Comparison of ENCODE assay signal across 19 cellular contexts in genomic region chr4:142701017-142701416, GRCh38.
A peak's percentile ranks its signal among the peaks of the same experiment; 100 is the strongest.
DNase-seq lines count a peak whose midpoint lies in the region; ATAC-seq lines count a peak whose summit lies in the region.
"Had no signal": no experiment of that assay in that cellular context is flagged by ENCODE, and none has a peak within 500 bp of the region (broad histone marks: within the 10 kb centered on the region; RNA-seq: fewer than 3 reads in every experiment).

No MANE protein-coding gene starts in this region.

- H3K4me3 Mint-ChIP-seq in activated naive CD4-positive, alpha-beta T cell treated with anti-CD3 and anti-CD28 coated beads, Interleukin-2, amount 10 ng/mL, durations not matched to agents 7 days and 5 days: peak overlapping the region; percentile 36
- H3K4me3 Mint-ChIP-seq in activated T-helper 17 cell treated with anti-CD3 and anti-CD28 coated beads, Interleukin-2, amount 50 U/mL, for 72 hours: peak overlapping the region; percentile 39
- peak overlapping the region in 8 of 10 donors; percentile 22 to 73 (median 64) for H3K4me3 Mint-ChIP-seq in naive thymus-derived CD8-positive, alpha-beta T cell
- H3K4me3 Mint-ChIP-seq: CD14-positive monocyte had no signal

- H3K9me3 Mint-ChIP-seq in activated naive CD4-positive, alpha-beta T cell treated with anti-CD3 and anti-CD28 coated beads, Interleukin-2, amount 10 ng/mL, durations not matched to agents 7 days and 5 days: peaks cover 5% of the 10 kb centered on the region
- H3K9me3 Mint-ChIP-seq in activated T-helper 17 cell treated with anti-CD3 and anti-CD28 coated beads, Interleukin-2, amount 50 U/mL, for 72 hours: no peaks in the 10 kb centered on the region
- no peaks in the 10 kb centered on the region for H3K9me3 Mint-ChIP-seq in naive thymus-derived CD8-positive, alpha-beta T cell

- ATAC-seq in activated T-helper 17 cell treated with anti-CD3 and anti-CD28 coated beads, Interleukin-2, amount 50 U/mL, for 72 hours (replicated peaks): no peak
- ATAC-seq in naive thymus-derived CD8-positive, alpha-beta T cell: no peak
- no peak for ATAC-seq in HG02885 (IDR thresholded peaks at IDR 0.05; ENCODE audit: poor library complexity, unreplicated experiment)
- ATAC-seq in HG03159 (IDR thresholded peaks at IDR 0.05; ENCODE audit: unreplicated experiment): no peak
- no peak for ATAC-seq in HG03571 (IDR thresholded peaks at IDR 0.05; ENCODE audit: unreplicated experiment)
- ATAC-seq: K562 had no signal

- peak overlapping the region; percentile 94 for H3K27ac Mint-ChIP-seq in activated naive CD4-positive, alpha-beta T cell treated with anti-CD3 and anti-CD28 coated beads, Interleukin-2, amount 10 ng/mL, durations not matched to agents 7 days and 5 days
- peak overlapping the region; percentile 1 for H3K27ac Mint-ChIP-seq in activated T-helper 17 cell treated with anti-CD3 and anti-CD28 coated beads, Interleukin-2, amount 50 U/mL, for 72 hours
- peak overlapping the region; percentile 72 to 98 (median 86) for H3K27ac Mint-ChIP-seq in naive thymus-derived CD8-positive, alpha-beta T cell
- H3K27ac Mint-ChIP-seq: CD14-positive monocyte had no signal

- peak overlapping the region; percentile 95 for H3K27ac ChIP-seq in KOPT-K1 (ENCODE audit: low read depth, low read length, poor library complexity, severe bottlenecking)

- peak; percentile 20 for DNase-seq in activated naive CD4-positive, alpha-beta T cell treated with anti-CD3 and anti-CD28 coated beads, Interleukin-2, amount 10 ng/mL, durations not matched to agents 7 days and 5 days
- no peak for DNase-seq in activated naive CD4-positive, alpha-beta T cell treated with Interleukin-2 at 50 U/mL for 16 hours
- DNase-seq in naive thymus-derived CD8-positive, alpha-beta T cell: no peak
- DNase-seq: ACHN; AML-193; NCI-H1417 treated with DMSO at 0.1 percent for 48 hours; NCI-H1930; NCI-H446; NCI-H69; NK-92 treated with Interleukin-12 subunit alpha and Interleukin-12 subunit beta, amount 100 ng/mL, for 24 hours; SHP77 had no signal

- POLR2A ChIA-PET in naive thymus-derived CD8-positive, alpha-beta T cell (lab: Charles Lee): no interaction called here

- H3K36me3 ChIP-seq in KOPT-K1 (ENCODE audit: insufficient read depth, low read length): no peaks in the 10 kb centered on the region
- H3K36me3 ChIP-seq: HAP-1 had no signal

- H3K36me3 Mint-ChIP-seq in activated naive CD4-positive, alpha-beta T cell treated with anti-CD3 and anti-CD28 coated beads, Interleukin-2, amount 10 ng/mL, durations not matched to agents 7 days and 5 days: peaks cover 22% of the 10 kb centered on the region
- no peaks in the 10 kb centered on the region for H3K36me3 Mint-ChIP-seq in activated T-helper 17 cell treated with anti-CD3 and anti-CD28 coated beads, Interleukin-2, amount 50 U/mL, for 72 hours (ENCODE audit: low read depth)
- H3K36me3 Mint-ChIP-seq in naive thymus-derived CD8-positive, alpha-beta T cell: peaks cover 0 to 3% (median 0%) of the 10 kb centered on the region in 3 donors
- H3K36me3 Mint-ChIP-seq: CD14-positive monocyte had no signal

- peaks cover 62% of the 10 kb centered on the region for H3K4me1 Mint-ChIP-seq in activated naive CD4-positive, alpha-beta T cell treated with anti-CD3 and anti-CD28 coated beads, Interleukin-2, amount 10 ng/mL, durations not matched to agents 7 days and 5 days
- H3K4me1 Mint-ChIP-seq in activated T-helper 17 cell treated with anti-CD3 and anti-CD28 coated beads, Interleukin-2, amount 50 U/mL, for 72 hours: peaks cover 42% of the 10 kb centered on the region
- peaks cover 32 to 63% (median 55%) of the 10 kb centered on the region in 4 donors for H3K4me1 Mint-ChIP-seq in naive thymus-derived CD8-positive, alpha-beta T cell

- CTCF ChIA-PET in activated naive CD4-positive, alpha-beta T cell treated with anti-CD3 and anti-CD28 coated beads, Interleukin-2, amount 10 ng/mL, durations not matched to agents 7 days and 5 days (lab: Charles Lee): no interaction called here

- peaks cover 11% of the 10 kb centered on the region for H3K9me3 ChIP-seq in KOPT-K1 (ENCODE audit: insufficient read depth, low read length, poor library complexity, severe bottlenecking)
- H3K9me3 ChIP-seq: HAP-1 had no signal

- H3K27me3 Mint-ChIP-seq in activated naive CD4-positive, alpha-beta T cell treated with anti-CD3 and anti-CD28 coated beads, Interleukin-2, amount 10 ng/mL, durations not matched to agents 7 days and 5 days: no peaks in the 10 kb centered on the region
- no peaks in the 10 kb centered on the region for H3K27me3 Mint-ChIP-seq in activated T-helper 17 cell treated with anti-CD3 and anti-CD28 coated beads, Interleukin-2, amount 50 U/mL, for 72 hours
- no peaks in the 10 kb centered on the region for H3K27me3 Mint-ChIP-seq in naive thymus-derived CD8-positive, alpha-beta T cell

Comparison
In these comparisons a context has a peak if more than half of its experiments do, and no peak if none do; other contexts are left out.
1. H3K27ac Mint-ChIP-seq: peak in every context shown above with its lines; median percentile 94 in activated naive CD4-positive, alpha-beta T cell treated with anti-CD3 and anti-CD28 coated beads, Interleukin-2, amount 10 ng/mL, durations not matched to agents 7 days and 5 days; 86 in naive thymus-derived CD8-positive, alpha-beta T cell; 1 in activated T-helper 17 cell treated with anti-CD3 and anti-CD28 coated beads, Interleukin-2, amount 50 U/mL, for 72 hours.